ENCODE assay signal across 1 cellular context in genomic region chr1:181088079-181089016, GRCh38.
TF ChIP-seq lines count a peak whose summit lies in the region.

TSS of gene IER5 (plus strand) at chr1:181088700. CDS start at chr1:181088903, 203 bp downstream.

TF ChIP-seq in WTC11, 78 proteins besides CTCF, POLR2A, EP300 and RAD21 (continued from another document):
- TF ChIP-seq STAT6 (CRISPR knock-in tag; conservative IDR thresholded peaks at IDR 0.05; ENCODE audit: low read depth) (no peak), ZNF512 (CRISPR knock-in tag; IDR thresholded peaks at IDR 0.05; ENCODE audit: borderline replicate concordance) (no peak), CBFB (CRISPR knock-in tag; IDR thresholded peaks at IDR 0.05; ENCODE audit: low read depth) (no peak), ATF1 (CRISPR knock-in tag; IDR thresholded peaks at IDR 0.05) (no peak), E2F1 (CRISPR knock-in tag; IDR thresholded peaks at IDR 0.05) (peak; percentile 60; the same call in 1 of the 2 replicates), ZNF425 (CRISPR knock-in tag; conservative IDR thresholded peaks at IDR 0.05) (no peak), ATF2 (CRISPR knock-in tag; IDR thresholded peaks at IDR 0.05; ENCODE audit: borderline replicate concordance, low read depth) (no peak), NR2C2 (CRISPR knock-in tag; IDR thresholded peaks at IDR 0.05) (no peak), AR (CRISPR knock-in tag; IDR thresholded peaks at IDR 0.05) (no peak), MAX (CRISPR knock-in tag; IDR thresholded peaks at IDR 0.05) (peak; percentile 93), E2F5 (CRISPR knock-in tag; IDR thresholded peaks at IDR 0.05) (peak; percentile 58; the same call in 1 of the 2 replicates), TEAD4 (CRISPR knock-in tag; IDR thresholded peaks at IDR 0.05) (no peak), ARID4B (CRISPR knock-in tag; IDR thresholded peaks at IDR 0.05; ENCODE audit: borderline replicate concordance) (no peak), ZBTB43 (CRISPR knock-in tag; IDR thresholded peaks at IDR 0.05) (no peak), GRHL2 (CRISPR knock-in tag; IDR thresholded peaks at IDR 0.05; ENCODE audit: insufficient replicate concordance, severe bottlenecking) (no peak), OVOL2 (CRISPR knock-in tag; IDR thresholded peaks at IDR 0.05; ENCODE audit: borderline replicate concordance) (no peak; the same call in 1 of the 2 replicates), JUN (CRISPR knock-in tag; IDR thresholded peaks at IDR 0.05) (no peak), SMAD3 (CRISPR knock-in tag; IDR thresholded peaks at IDR 0.05; ENCODE audit: borderline replicate concordance) (peak; percentile 83), ZNF317 (CRISPR knock-in tag; IDR thresholded peaks at IDR 0.05; ENCODE audit: borderline replicate concordance, low read depth) (no peak), GTF2I (CRISPR knock-in tag; conservative IDR thresholded peaks at IDR 0.05) (no peak), MLX (CRISPR knock-in tag; IDR thresholded peaks at IDR 0.05) (no peak), IRF1 (CRISPR knock-in tag; IDR thresholded peaks at IDR 0.05) (no peak), NFATC4 (CRISPR knock-in tag; IDR thresholded peaks at IDR 0.05) (no peak), ZNF219 (CRISPR knock-in tag; IDR thresholded peaks at IDR 0.05; ENCODE audit: borderline replicate concordance) (no peak), ESRRA (CRISPR knock-in tag; IDR thresholded peaks at IDR 0.05; ENCODE audit: borderline replicate concordance) (0 out of 2 replicates have a peak, but pooled peaks have one; percentile 22), NR3C1 (CRISPR knock-in tag; conservative IDR thresholded peaks at IDR 0.05; ENCODE audit: low read depth) (no peak)
